In genomic region chr5:151278845-151279244, GRCh38 we compare ENCODE assay signal across 4 cellular contexts. TPM values are rescaled to one million over a fixed set of nuclear protein-coding genes. Genes with fewer than 3 reads are reported as not detected.
"Had no signal": no experiment of that assay in that cellular context is flagged by ENCODE, and none has a peak within 500 bp of the region (broad histone marks: within the 10 kb centered on the region; RNA-seq: fewer than 3 reads in every experiment).

No MANE protein-coding gene starts in this region.

- DNase-seq: GDM1, GF-D8 had no signal

- ATAC-seq: GM12878 had no signal

- H3K4me3 ChIP-seq: GM12878 had no signal

RNA-seq across cellular contexts. Expression of gene SLC36A3, which starts 24.7 kb away (rescaled TPM):
- total RNA-seq: G401, GM12878 had no signal
